In the genomic region with DNA sequence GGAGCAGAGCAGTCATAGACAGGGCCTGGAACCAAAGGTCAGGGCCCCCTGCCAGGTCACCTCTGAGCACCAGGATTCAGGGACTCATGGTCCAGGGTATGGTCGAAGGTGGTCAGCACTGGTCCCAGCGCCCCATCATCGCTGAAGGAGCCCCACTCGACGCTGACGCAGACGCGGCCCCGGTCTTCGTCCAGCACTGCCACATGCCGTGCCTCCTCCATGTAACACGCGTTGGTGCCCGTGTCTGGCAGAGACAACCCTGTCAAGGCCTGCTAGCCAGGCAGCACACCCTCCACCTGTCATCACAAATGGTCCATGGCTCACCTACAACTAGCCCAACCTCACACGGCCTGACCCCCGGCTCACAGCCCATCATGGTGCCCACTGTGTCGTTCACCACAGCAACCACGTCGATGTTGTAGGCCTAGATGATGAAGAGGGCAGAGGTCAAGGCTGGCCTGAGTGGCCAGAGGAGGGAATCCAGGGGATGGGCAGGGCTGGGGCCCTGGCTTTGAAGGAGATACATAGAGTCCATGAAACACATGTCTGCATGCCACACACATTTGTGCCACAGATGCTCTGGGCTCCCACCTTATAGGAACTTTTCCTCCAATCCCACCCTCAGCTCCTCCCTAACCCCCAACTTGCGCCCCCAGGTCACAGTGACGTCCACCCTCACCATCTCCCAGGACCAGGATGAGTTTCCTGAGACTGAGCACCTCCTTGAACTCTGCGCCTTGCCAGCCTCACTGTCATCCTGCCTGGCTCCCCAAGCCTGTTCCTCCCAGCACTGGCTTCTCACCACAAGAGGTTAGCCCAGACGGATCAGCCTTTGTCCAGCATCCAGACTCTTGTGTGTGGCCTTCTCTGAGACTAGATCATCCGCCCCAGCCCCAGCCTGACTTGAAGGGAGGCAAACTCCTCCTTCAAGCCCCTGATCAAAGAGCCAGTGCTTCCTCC, we compare ENCODE assay signal across 1 cellular context.
TF ChIP-seq lines count a peak whose summit lies in the region.

No MANE protein-coding gene starts in this region.

TF ChIP-seq in SK-N-SH, 30 proteins besides CTCF, POLR2A, EP300 and RAD21 (continued from another document):
- TF ChIP-seq, protein P1, sequence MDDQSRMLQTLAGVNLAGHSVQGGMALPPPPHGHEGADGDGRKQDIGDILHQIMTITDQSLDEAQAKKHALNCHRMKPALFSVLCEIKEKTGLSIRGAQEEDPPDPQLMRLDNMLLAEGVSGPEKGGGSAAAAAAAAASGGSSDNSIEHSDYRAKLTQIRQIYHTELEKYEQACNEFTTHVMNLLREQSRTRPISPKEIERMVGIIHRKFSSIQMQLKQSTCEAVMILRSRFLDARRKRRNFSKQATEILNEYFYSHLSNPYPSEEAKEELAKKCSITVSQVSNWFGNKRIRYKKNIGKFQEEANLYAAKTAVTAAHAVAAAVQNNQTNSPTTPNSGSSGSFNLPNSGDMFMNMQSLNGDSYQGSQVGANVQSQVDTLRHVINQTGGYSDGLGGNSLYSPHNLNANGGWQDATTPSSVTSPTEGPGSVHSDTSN (IDR thresholded peaks at IDR 0.05): no peak
- TF ChIP-seq RCOR1 (IDR thresholded peaks at IDR 0.05; ENCODE audit: low read length) (no peak), RXRA (IDR thresholded peaks at IDR 0.05; ENCODE audit: borderline replicate concordance, low read depth) (no peak), TCF12 (IDR thresholded peaks at IDR 0.05) (no peak), CHD2 (IDR thresholded peaks at IDR 0.05; ENCODE audit: low read length, partially characterized antibody) (no peak), ELF1 (IDR thresholded peaks at IDR 0.05) (no peak), MEF2A (IDR thresholded peaks at IDR 0.05; ENCODE audit: borderline replicate concordance, low read depth) (no peak)
- TF ChIP-seq, protein P2, sequence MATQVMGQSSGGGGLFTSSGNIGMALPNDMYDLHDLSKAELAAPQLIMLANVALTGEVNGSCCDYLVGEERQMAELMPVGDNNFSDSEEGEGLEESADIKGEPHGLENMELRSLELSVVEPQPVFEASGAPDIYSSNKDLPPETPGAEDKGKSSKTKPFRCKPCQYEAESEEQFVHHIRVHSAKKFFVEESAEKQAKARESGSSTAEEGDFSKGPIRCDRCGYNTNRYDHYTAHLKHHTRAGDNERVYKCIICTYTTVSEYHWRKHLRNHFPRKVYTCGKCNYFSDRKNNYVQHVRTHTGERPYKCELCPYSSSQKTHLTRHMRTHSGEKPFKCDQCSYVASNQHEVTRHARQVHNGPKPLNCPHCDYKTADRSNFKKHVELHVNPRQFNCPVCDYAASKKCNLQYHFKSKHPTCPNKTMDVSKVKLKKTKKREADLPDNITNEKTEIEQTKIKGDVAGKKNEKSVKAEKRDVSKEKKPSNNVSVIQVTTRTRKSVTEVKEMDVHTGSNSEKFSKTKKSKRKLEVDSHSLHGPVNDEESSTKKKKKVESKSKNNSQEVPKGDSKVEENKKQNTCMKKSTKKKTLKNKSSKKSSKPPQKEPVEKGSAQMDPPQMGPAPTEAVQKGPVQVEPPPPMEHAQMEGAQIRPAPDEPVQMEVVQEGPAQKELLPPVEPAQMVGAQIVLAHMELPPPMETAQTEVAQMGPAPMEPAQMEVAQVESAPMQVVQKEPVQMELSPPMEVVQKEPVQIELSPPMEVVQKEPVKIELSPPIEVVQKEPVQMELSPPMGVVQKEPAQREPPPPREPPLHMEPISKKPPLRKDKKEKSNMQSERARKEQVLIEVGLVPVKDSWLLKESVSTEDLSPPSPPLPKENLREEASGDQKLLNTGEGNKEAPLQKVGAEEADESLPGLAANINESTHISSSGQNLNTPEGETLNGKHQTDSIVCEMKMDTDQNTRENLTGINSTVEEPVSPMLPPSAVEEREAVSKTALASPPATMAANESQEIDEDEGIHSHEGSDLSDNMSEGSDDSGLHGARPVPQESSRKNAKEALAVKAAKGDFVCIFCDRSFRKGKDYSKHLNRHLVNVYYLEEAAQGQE (IDR thresholded peaks at IDR 0.05; ENCODE audit: low read depth, low read length): no peak
TF ChIP-seq in SK-N-SH: peak in this region for 0.
